ENCODE assay signal across 1 cellular context in the genomic region with DNA sequence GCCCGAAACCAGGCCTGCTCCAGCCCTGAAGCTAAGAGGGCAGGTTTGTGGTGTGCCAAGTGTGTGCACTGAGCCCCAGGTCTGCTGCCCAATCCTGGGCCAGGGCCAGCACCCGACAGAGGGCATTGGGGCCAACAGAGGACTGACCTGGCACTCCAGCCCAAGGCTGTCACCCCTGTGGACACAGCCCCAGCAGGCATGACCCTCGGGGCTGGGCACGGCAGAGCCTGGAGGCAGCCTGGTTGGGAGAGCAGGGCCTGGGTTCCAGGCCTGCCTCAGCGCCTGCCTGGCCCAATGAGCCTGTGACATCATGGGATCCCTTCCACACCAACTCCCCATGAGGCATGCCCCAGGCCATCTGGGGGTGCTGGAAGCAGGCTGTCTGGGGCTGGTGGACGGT.
TF ChIP-seq lines count a peak whose summit lies in the region.

No MANE protein-coding gene starts in this region.

TF ChIP-seq in IMR-90, 13 proteins besides CTCF, POLR2A, EP300 and RAD21:
- no peak for TF ChIP-seq FOS (IDR thresholded peaks at IDR 0.05; ENCODE audit: low read depth, low read length)
- no peak for TF ChIP-seq NFE2L2 (IDR thresholded peaks at IDR 0.05; ENCODE audit: low read depth, low read length)
- TF ChIP-seq BHLHE40 (IDR thresholded peaks at IDR 0.05; ENCODE audit: low read depth, low read length), result no peak
- TF ChIP-seq, protein P1, sequence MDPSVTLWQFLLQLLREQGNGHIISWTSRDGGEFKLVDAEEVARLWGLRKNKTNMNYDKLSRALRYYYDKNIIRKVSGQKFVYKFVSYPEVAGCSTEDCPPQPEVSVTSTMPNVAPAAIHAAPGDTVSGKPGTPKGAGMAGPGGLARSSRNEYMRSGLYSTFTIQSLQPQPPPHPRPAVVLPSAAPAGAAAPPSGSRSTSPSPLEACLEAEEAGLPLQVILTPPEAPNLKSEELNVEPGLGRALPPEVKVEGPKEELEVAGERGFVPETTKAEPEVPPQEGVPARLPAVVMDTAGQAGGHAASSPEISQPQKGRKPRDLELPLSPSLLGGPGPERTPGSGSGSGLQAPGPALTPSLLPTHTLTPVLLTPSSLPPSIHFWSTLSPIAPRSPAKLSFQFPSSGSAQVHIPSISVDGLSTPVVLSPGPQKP (IDR thresholded peaks at IDR 0.05; ENCODE audit: borderline replicate concordance, low read depth, low read length), result no peak
TF ChIP-seq in IMR-90: peak in this region for 0.
